In genomic region chr14:74504412-74504811, GRCh38 we compare ENCODE assay signal across 23 cellular contexts.
"Had no signal": no experiment of that assay in that cellular context is flagged by ENCODE, and none has a peak within 500 bp of the region (broad histone marks: within the 10 kb centered on the region; RNA-seq: fewer than 3 reads in every experiment).

No MANE protein-coding gene starts in this region.

- H3K27ac ChIP-seq: brain microvascular endothelial cell, cardiac muscle cell, Peyer's patch, SJSA1 had no signal

- H3K27ac Mint-ChIP-seq: activated B cell treated with CpG ODN at 0.5 μM for 24 hours; activated CD4-positive, alpha-beta T cell treated with anti-CD3 and anti-CD28 coated beads, Interleukin-2, amount 10 ng/mL, durations not matched to agents 24 days and 14 days; activated naive CD4-positive, alpha-beta T cell treated with anti-CD3 and anti-CD28 coated beads, Interleukin-2, amount 50 U/mL, for 24 hours; T-helper 1 cell treated with Interleukin-12 subunit alpha and Interleukin-12 subunit beta and Interleukin-4 antibody, amounts not matched to agents 30 μg/mL and 1 μg/mL, for 36 hours had no signal

- H3K36me3 ChIP-seq: cardiac muscle cell, Peyer's patch, SJSA1 had no signal

- H3K27me3 Mint-ChIP-seq: activated naive CD4-positive, alpha-beta T cell treated with anti-CD3 and anti-CD28 coated beads, Interleukin-2, amount 50 U/mL, for 24 hours had no signal

- H3K4me1 Mint-ChIP-seq: activated CD4-positive, alpha-beta T cell treated with anti-CD3 and anti-CD28 coated beads, Interleukin-2, amount 10 ng/mL, durations not matched to agents 24 days and 14 days had no signal

- H3K9me3 ChIP-seq: Peyer's patch, SJSA1 had no signal

- H3K9me3 Mint-ChIP-seq: activated B cell treated with CpG ODN at 0.5 μM for 24 hours; activated CD4-positive, alpha-beta T cell treated with anti-CD3 and anti-CD28 coated beads, Interleukin-2, amount 10 ng/mL, durations not matched to agents 24 days and 14 days; activated naive CD4-positive, alpha-beta T cell treated with anti-CD3 and anti-CD28 coated beads, Interleukin-2, amount 50 U/mL, for 24 hours; T-helper 1 cell treated with Interleukin-12 subunit alpha and Interleukin-12 subunit beta and Interleukin-4 antibody, amounts not matched to agents 30 μg/mL and 1 μg/mL, for 36 hours had no signal

- H3K27me3 ChIP-seq: brain microvascular endothelial cell, cardiac muscle cell, Peyer's patch, SJSA1 had no signal

- H3K4me3 Mint-ChIP-seq: activated B cell treated with CpG ODN at 0.5 μM for 24 hours; activated CD4-positive, alpha-beta T cell treated with anti-CD3 and anti-CD28 coated beads, Interleukin-2, amount 10 ng/mL, durations not matched to agents 24 days and 14 days; activated naive CD4-positive, alpha-beta T cell treated with anti-CD3 and anti-CD28 coated beads, Interleukin-2, amount 50 U/mL, for 24 hours; T-helper 1 cell treated with Interleukin-12 subunit alpha and Interleukin-12 subunit beta and Interleukin-4 antibody, amounts not matched to agents 30 μg/mL and 1 μg/mL, for 36 hours had no signal

- H3K4me1 ChIP-seq: Peyer's patch, SJSA1 had no signal

- DNase-seq: activated B cell treated with CpG ODN at 0.5 μM for 24 hours; activated CD4-positive, alpha-beta T cell treated with anti-CD3 and anti-CD28 coated beads for 1 hour; activated CD4-positive, alpha-beta T cell treated with anti-CD3 and anti-CD28 coated beads, Interleukin-2, amount 10 ng/mL, durations not matched to agents 24 days and 14 days; activated CD4-positive, alpha-beta T cell treated with anti-CD3 and anti-CD28 coated beads, Interleukin-2, amount 50 U/mL, for 48 hours; activated T-cell treated with anti-CD3 and anti-CD28 coated beads for 4 hours; amygdala; brain microvascular endothelial cell; Karpas-422; NCI-H1105 treated with DMSO at 0.1 percent for 48 hours; NCI-H1436 treated with DMSO at 0.1 percent for 48 hours; NCI-H187; NCI-H2081; NCI-H2171; NCI-H2227 treated with DMSO at 0.1 percent for 48 hours; NCI-H510A treated with DMSO at 0.1 percent for 48 hours; NCI-H69; SHP77 had no signal

- ATAC-seq: K562 had no signal

- H3K36me3 Mint-ChIP-seq: activated naive CD4-positive, alpha-beta T cell treated with anti-CD3 and anti-CD28 coated beads, Interleukin-2, amount 50 U/mL, for 24 hours had no signal

- H3K4me3 ChIP-seq: cardiac muscle cell, K562, Peyer's patch, SJSA1 had no signal
